Comparison of ENCODE assay signal across 1 cellular context in genomic region chr11:129418039-129418438, GRCh38.
TF ChIP-seq lines count a peak whose summit lies in the region.

No MANE protein-coding gene starts in this region.

TF ChIP-seq in GM12878, 131 proteins besides CTCF, POLR2A, EP300 and RAD21 (continued from another document):
- no peak for TF ChIP-seq REST (IDR thresholded peaks at IDR 0.05; ENCODE audit: low read depth, low read length)
- no peak for TF ChIP-seq MAX (IDR thresholded peaks at IDR 0.05; ENCODE audit: low read depth, low read length)
- peak; percentile 65 to 67 for TF ChIP-seq IKZF2 (IDR thresholded peaks at IDR 0.05)
- no peak for TF ChIP-seq HDGF (IDR thresholded peaks at IDR 0.05)
- TF ChIP-seq NR2F1 (conservative IDR thresholded peaks at IDR 0.05), result peak; percentile 30
- no peak for TF ChIP-seq NFXL1 (IDR thresholded peaks at IDR 0.05; ENCODE audit: borderline replicate concordance)
- TF ChIP-seq RAD51 (IDR thresholded peaks at IDR 0.05), result no peak
- TF ChIP-seq ZNF24 (IDR thresholded peaks at IDR 0.05), result no peak
- TF ChIP-seq FOS (IDR thresholded peaks at IDR 0.05; ENCODE audit: borderline replicate concordance, extremely low read depth, insufficient read length), result no peak
- TF ChIP-seq ZBTB33 (IDR thresholded peaks at IDR 0.05), result no peak
- no peak for TF ChIP-seq ZNF592 (IDR thresholded peaks at IDR 0.05)
- TF ChIP-seq SRF (IDR thresholded peaks at IDR 0.05; ENCODE audit: low read depth in 2 of 2, low read length in 2 of 2), result no peak
- TF ChIP-seq CBFB (IDR thresholded peaks at IDR 0.05; ENCODE audit: low read depth), result 0 out of 2 replicates have a peak, but pooled peaks have one; percentile 24
- TF ChIP-seq YBX1 (IDR thresholded peaks at IDR 0.05), result no peak
- TF ChIP-seq MYB (IDR thresholded peaks at IDR 0.05; ENCODE audit: borderline replicate concordance, low read depth, low read length), result no peak
- no peak for TF ChIP-seq JUND (IDR thresholded peaks at IDR 0.05; ENCODE audit: low read depth, low read length)
- peak; percentile 80 for TF ChIP-seq IKZF1 (conservative IDR thresholded peaks at IDR 0.05)
- 0 out of 2 replicates have a peak, but pooled peaks have one; percentile 42 for TF ChIP-seq MEF2A (IDR thresholded peaks at IDR 0.05; ENCODE audit: insufficient read depth, low read depth, low read length)
- no peak for TF ChIP-seq STAT1 (conservative IDR thresholded peaks at IDR 0.05)
- TF ChIP-seq ELK1 (IDR thresholded peaks at IDR 0.05; ENCODE audit: low read depth, low read length), result no peak
- TF ChIP-seq BCLAF1 (IDR thresholded peaks at IDR 0.05), result no peak
- peak; percentile 37; the same call in 1 of the 2 replicates for TF ChIP-seq CREM (IDR thresholded peaks at IDR 0.05; ENCODE audit: low read depth)
- TF ChIP-seq HCFC1 (IDR thresholded peaks at IDR 0.05; ENCODE audit: low read length), result no peak
- TF ChIP-seq NKRF (conservative IDR thresholded peaks at IDR 0.05), result no peak
- peak; percentile 38 for TF ChIP-seq BCL3 (IDR thresholded peaks at IDR 0.05; ENCODE audit: borderline replicate concordance, insufficient read depth, low read depth, low read length, poor library complexity, severe bottlenecking)
- TF ChIP-seq RBBP5 (conservative IDR thresholded peaks at IDR 0.05), result no peak
- TF ChIP-seq FOXK2 (IDR thresholded peaks at IDR 0.05), result no peak
- TF ChIP-seq DPF2 (IDR thresholded peaks at IDR 0.05), result peak; percentile 64; the same call in 1 of the 2 replicates
- no peak for TF ChIP-seq RCOR1 (conservative IDR thresholded peaks at IDR 0.05; ENCODE audit: low read depth, low read length)
- peak in 1 of 2 experiments; percentile 46; a peak in 1 of 4 replicates for TF ChIP-seq ETV6 (conservative IDR thresholded peaks at IDR 0.05 in 1 of 2, IDR thresholded peaks at IDR 0.05 in 1 of 2; ENCODE audit: borderline replicate concordance in 1 of 2, low read depth in 1 of 2)
- peak; percentile 48; the same call in 1 of the 2 replicates for TF ChIP-seq JUNB (IDR thresholded peaks at IDR 0.05)
- no peak for TF ChIP-seq SMC3 (IDR thresholded peaks at IDR 0.05; ENCODE audit: borderline replicate concordance, low read length)
- TF ChIP-seq PBX3 (IDR thresholded peaks at IDR 0.05; ENCODE audit: insufficient replicate concordance, low read depth, low read length), result no peak
- TF ChIP-seq SP1 (IDR thresholded peaks at IDR 0.05; ENCODE audit: low read depth, low read length), result no peak
- TF ChIP-seq MTA2 (IDR thresholded peaks at IDR 0.05; ENCODE audit: low read depth), result peak; percentile 76
- no peak for TF ChIP-seq POLR2AphosphoS5 (IDR thresholded peaks at IDR 0.05; ENCODE audit: low read length)
